8 cellular contexts compared by ENCODE assay signal in genomic region chr2:112811841-112812306, GRCh38. TPM values are rescaled to one million over a fixed set of nuclear protein-coding genes. Genes with fewer than 3 reads are reported as not detected.
A peak's percentile ranks its signal among the peaks of the same experiment; 100 is the strongest.
DNase-seq lines count a peak whose midpoint lies in the region; ATAC-seq and TF ChIP-seq lines count a peak whose summit lies in the region.

No MANE protein-coding gene starts in this region.

- H3K9me3 ChIP-seq in tibial nerve: peaks cover 0 to 7% (median 0%) of the 10 kb centered on the region in 4 donors

- ATAC-seq in central memory CD8-positive, alpha-beta T cell (replicated peaks; ENCODE audit: extremely low read depth, poor library complexity, severe bottlenecking): no peak
- ATAC-seq in naive thymus-derived CD8-positive, alpha-beta T cell: no peak
- ATAC-seq in HG03039 (IDR thresholded peaks at IDR 0.05; ENCODE audit: unreplicated experiment): no peak
- ATAC-seq in GM19452 (IDR thresholded peaks at IDR 0.05; ENCODE audit: unreplicated experiment): no peak

- peaks cover 5% of the 10 kb centered on the region for H3K9me3 Mint-ChIP-seq in central memory CD8-positive, alpha-beta T cell
- H3K9me3 Mint-ChIP-seq in nephron: peaks cover 9% of the 10 kb centered on the region
- peaks cover 3 to 18% (median 8%) of the 10 kb centered on the region in 9 donors for H3K9me3 Mint-ChIP-seq in naive thymus-derived CD8-positive, alpha-beta T cell

- no peak overlapping the region for H3K4me3 Mint-ChIP-seq in central memory CD8-positive, alpha-beta T cell
- no peak overlapping the region for H3K4me3 Mint-ChIP-seq in nephron
- no peak overlapping the region for H3K4me3 Mint-ChIP-seq in naive thymus-derived CD8-positive, alpha-beta T cell

- in situ Hi-C loops in KBM-7 (cut with MboI; ENCODE audit: low pct_unique_long_range_greater_than_20kb, low sequenced_read_pairs): no loop called here

- 25 to 30% methylated on average over 7 of the region's 7 CpGs for WGBS in tibial nerve, 2 donors

- POLR2A ChIA-PET in naive thymus-derived CD8-positive, alpha-beta T cell (lab: Charles Lee): no interaction called here

- peaks cover 11% of the 10 kb centered on the region for H3K4me1 Mint-ChIP-seq in central memory CD8-positive, alpha-beta T cell
- H3K4me1 Mint-ChIP-seq in nephron: peaks cover 31% of the 10 kb centered on the region
- H3K4me1 Mint-ChIP-seq in naive thymus-derived CD8-positive, alpha-beta T cell: peaks cover 2 to 14% (median 10%) of the 10 kb centered on the region in 4 donors

- no peaks in the 10 kb centered on the region for H3K27me3 Mint-ChIP-seq in central memory CD8-positive, alpha-beta T cell
- peaks cover 4% of the 10 kb centered on the region for H3K27me3 Mint-ChIP-seq in nephron (ENCODE audit: low read depth)
- no peaks in the 10 kb centered on the region for H3K27me3 Mint-ChIP-seq in naive thymus-derived CD8-positive, alpha-beta T cell

- H3K4me3 ChIP-seq in tibial nerve: no peak overlapping the region

- TF ChIP-seq EP300 in tibial nerve (IDR thresholded peaks at IDR 0.05): peak in 1 of 2 donors; percentile 69

- H3K27ac ChIP-seq in tibial nerve: peak overlapping the region in 2 of 4 donors; percentile 32 to 62

- peak overlapping the region; percentile 26 for H3K27ac Mint-ChIP-seq in central memory CD8-positive, alpha-beta T cell (ENCODE audit: low read depth)
- H3K27ac Mint-ChIP-seq in nephron: peak overlapping the region; percentile 41 to 55 (median 50)
- H3K27ac Mint-ChIP-seq in naive thymus-derived CD8-positive, alpha-beta T cell: peak overlapping the region in 1 of 10 donors; percentile 66

- no peak for TF ChIP-seq POLR2A in tibial nerve (IDR thresholded peaks at IDR 0.05)

- no peaks in the 10 kb centered on the region for H3K36me3 ChIP-seq in tibial nerve

- no peaks in the 10 kb centered on the region for H3K27me3 ChIP-seq in tibial nerve

- peaks cover 0 to 41% (median 14%) of the 10 kb centered on the region in 4 donors for H3K4me1 ChIP-seq in tibial nerve

- TF ChIP-seq CTCF in nephron (IDR thresholded peaks at IDR 0.05; ENCODE audit: unreplicated experiment in 3 of 3) (no peak), tibial nerve (IDR thresholded peaks at IDR 0.05) (no peak)

- no peaks in the 10 kb centered on the region for H3K36me3 Mint-ChIP-seq in central memory CD8-positive, alpha-beta T cell (ENCODE audit: insufficient read depth)
- H3K36me3 Mint-ChIP-seq in nephron (ENCODE audit: low read depth): no peaks in the 10 kb centered on the region
- peaks cover 0 to 14% (median 10%) of the 10 kb centered on the region in 3 donors for H3K36me3 Mint-ChIP-seq in naive thymus-derived CD8-positive, alpha-beta T cell

- DNase-seq in ELR (ENCODE audit: low read depth) (peak; percentile 98), KBM-7 (peak; percentile 32), tibial nerve (ENCODE audit: low spot score in 2 of 2) (no peak)
- DNase-seq in central memory CD8-positive, alpha-beta T cell (ENCODE audit: low spot score in 2 of 2): no peak
- no peak for DNase-seq in naive thymus-derived CD8-positive, alpha-beta T cell

RNA-seq across cellular contexts. Expression of gene IL1B, which starts 24.7 kb away (rescaled TPM):
- total RNA-seq in naive thymus-derived CD8-positive, alpha-beta T cell: not detected
- not detected for polyA plus RNA-seq in naive thymus-derived CD8-positive, alpha-beta T cell
- 1 to 10 TPM in 1 of 4 donors, under 1 TPM in 2, not detected in 1; 0.22 to 2.7 (median 0.39) TPM for total RNA-seq in tibial nerve

RNA-seq across cellular contexts. Expression of gene IL1A, which starts 27.6 kb away (rescaled TPM):
- not detected for total RNA-seq in naive thymus-derived CD8-positive, alpha-beta T cell
- polyA plus RNA-seq in naive thymus-derived CD8-positive, alpha-beta T cell: not detected
- 1 to 10 TPM in 1 of 4 donors, not detected in 3; 1.1 TPM for total RNA-seq in tibial nerve

RNA-seq across cellular contexts. Expression of gene CKAP2L, which starts 47.5 kb away (rescaled TPM):
- total RNA-seq in naive thymus-derived CD8-positive, alpha-beta T cell: not detected
- not detected for polyA plus RNA-seq in naive thymus-derived CD8-positive, alpha-beta T cell
- not detected for total RNA-seq in tibial nerve

Comparison
In these comparisons a context has a peak if more than half of its experiments do, and no peak if none do; other contexts are left out.
1. DNase-seq: peak in ELR (single experiment) and KBM-7 (single experiment); none in central memory CD8-positive, alpha-beta T cell (0 of 2), naive thymus-derived CD8-positive, alpha-beta T cell (0 of 10) and tibial nerve (0 of 2).